In the genomic region with DNA sequence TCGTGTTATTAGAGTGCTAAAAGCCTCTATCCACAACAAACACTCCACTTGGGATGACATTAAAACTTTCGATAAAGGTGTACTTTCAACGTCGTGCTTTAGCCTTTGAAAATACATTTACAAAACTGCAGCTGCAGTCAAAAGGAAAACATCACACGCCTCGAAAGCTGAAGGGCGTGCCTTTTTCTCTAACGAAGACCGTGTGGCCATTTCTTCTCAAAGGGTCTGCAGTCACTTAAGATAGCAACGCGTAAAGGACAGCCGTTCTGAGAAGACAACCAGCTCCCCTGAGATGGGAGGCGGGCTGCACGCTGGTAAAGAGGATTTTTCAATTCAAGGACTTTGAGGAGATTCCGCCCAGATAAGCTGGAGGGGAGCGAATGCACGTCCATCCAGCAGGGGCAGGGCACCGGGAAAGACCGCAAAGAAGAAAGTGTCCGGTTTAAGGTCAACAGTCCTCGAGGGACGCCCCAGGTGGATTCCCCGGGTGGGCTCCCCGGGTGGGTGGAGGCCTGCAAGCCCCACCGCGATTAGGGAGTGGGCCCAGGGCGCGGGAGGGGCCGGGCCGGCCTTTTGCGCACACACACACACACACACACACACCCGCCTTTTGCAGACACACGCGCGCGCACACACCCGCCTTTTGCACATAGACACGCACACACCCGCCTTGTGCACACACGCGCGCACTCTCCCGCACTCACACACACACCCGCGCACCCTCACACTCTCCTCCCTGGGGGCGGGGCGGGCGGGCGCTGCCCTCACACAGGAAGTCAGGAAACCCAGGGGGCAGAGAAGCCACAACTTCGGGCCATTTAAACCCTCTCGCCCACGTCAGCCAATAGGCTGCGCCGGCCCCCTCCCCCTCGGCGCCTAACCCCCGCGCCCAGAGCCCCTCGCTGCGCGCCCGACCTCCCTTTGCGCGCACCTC, we compare ENCODE assay signal across 8 cellular contexts. TPM values are rescaled to one million over a fixed set of nuclear protein-coding genes. Genes with fewer than 3 reads are reported as not detected.
DNase-seq lines count a peak whose midpoint lies in the region; ATAC-seq and TF ChIP-seq lines count a peak whose summit lies in the region.

No MANE protein-coding gene starts in this region.

- H3K4me1 ChIP-seq in naive thymus-derived CD4-positive, alpha-beta T cell (ENCODE audit: control insufficient read depth in 2 of 2, insufficient read depth in 2 of 2, low read length in 2 of 2): peaks cover 10% of the 10 kb centered on the region in 2 donors
- H3K4me1 ChIP-seq in thymus (ENCODE audit: control insufficient read depth, insufficient read depth, low read length): peaks cover 4% of the 10 kb centered on the region

- H3K27me3 Mint-ChIP-seq in naive thymus-derived CD4-positive, alpha-beta T cell: peaks cover 0 to 9% (median 0%) of the 10 kb centered on the region in 5 donors

- H3K27me3 ChIP-seq in naive thymus-derived CD4-positive, alpha-beta T cell (ENCODE audit: control insufficient read depth in 2 of 2, insufficient read depth in 2 of 2, low read length in 2 of 2): no peaks in the 10 kb centered on the region
- H3K27me3 ChIP-seq in thymus (ENCODE audit: control insufficient read depth, insufficient read depth): no peaks in the 10 kb centered on the region

- ATAC-seq in GM19395 (IDR thresholded peaks at IDR 0.05; ENCODE audit: unreplicated experiment) (peak; percentile 35), HG03520 (IDR thresholded peaks at IDR 0.05; ENCODE audit: unreplicated experiment) (peak; percentile 16)
- peak; percentile 62 for ATAC-seq in naive thymus-derived CD4-positive, alpha-beta T cell

- intact Hi-C loops in naive thymus-derived CD4-positive, alpha-beta T cell (cut with micrococcal nuclease): loop anchor here (1.0 to 10.0 kb wide), 18 partner anchors 19 to 1583 kb away; a partner anchor contains a TSS

- POLR2A ChIA-PET in naive thymus-derived CD4-positive, alpha-beta T cell (lab: Charles Lee): interaction anchor here (1.2 kb wide), 1 partner anchor 9 kb away, joined by 4 read pairs; no protein-coding TSS in a partner anchor

- peak overlapping the region; percentile 73 to 95 (median 92) for H3K4me3 Mint-ChIP-seq in naive thymus-derived CD4-positive, alpha-beta T cell

- peaks cover 30 to 59% (median 54%) of the 10 kb centered on the region in 7 donors for H3K4me1 Mint-ChIP-seq in naive thymus-derived CD4-positive, alpha-beta T cell

- H3K4me3 ChIP-seq in naive thymus-derived CD4-positive, alpha-beta T cell (ENCODE audit: low read length): peak overlapping the region; percentile 90
- H3K4me3 ChIP-seq in thymus (ENCODE audit: low read length): peak overlapping the region; percentile 98

- CTCF ChIA-PET in naive thymus-derived CD4-positive, alpha-beta T cell (lab: Charles Lee): no interaction called here

- H3K9me3 Mint-ChIP-seq in naive thymus-derived CD4-positive, alpha-beta T cell: no peaks in the 10 kb centered on the region

- DNase-seq in CD1c-positive myeloid dendritic cell (ENCODE audit: extremely low spot score): peak; percentile 67
- DNase-seq in activated T-helper 9 cell treated with anti-CD3 and anti-CD28 coated beads, Interleukin-2, amount 50 U/mL, for 16 hours (ENCODE audit: low read depth): peak; percentile 39
- peak; percentile 52 for DNase-seq in fibroblast of peridontal ligament (ENCODE audit: extremely low read depth)
- peak in 8 of 9 donors; percentile 25 to 71 (median 51) for DNase-seq in naive thymus-derived CD4-positive, alpha-beta T cell

- WGBS in thymus: under 1% methylated on average over 64 of the region's 64 CpGs

- peak overlapping the region; percentile 62 to 93 (median 86) for H3K27ac Mint-ChIP-seq in naive thymus-derived CD4-positive, alpha-beta T cell

- H3K36me3 Mint-ChIP-seq in naive thymus-derived CD4-positive, alpha-beta T cell: peaks cover 0 to 2% (median 0%) of the 10 kb centered on the region in 5 donors

- H3K9me3 ChIP-seq in naive thymus-derived CD4-positive, alpha-beta T cell (ENCODE audit: control insufficient read depth in 2 of 3, low read length in 3 of 3): no peaks in the 10 kb centered on the region
- H3K9me3 ChIP-seq in thymus (ENCODE audit: control insufficient read depth): no peaks in the 10 kb centered on the region

- peak overlapping the region; percentile 84 for H3K27ac ChIP-seq in naive thymus-derived CD4-positive, alpha-beta T cell (ENCODE audit: low read depth, low read length)
- H3K27ac ChIP-seq in thymus (ENCODE audit: low read depth): peak overlapping the region; percentile 97

- H3K36me3 ChIP-seq in naive thymus-derived CD4-positive, alpha-beta T cell (ENCODE audit: control insufficient read depth in 2 of 3, insufficient read depth in 3 of 3, low read length in 3 of 3): peaks cover 0 to 11% (median 0%) of the 10 kb centered on the region in 3 experiments
- H3K36me3 ChIP-seq in thymus (ENCODE audit: control insufficient read depth, insufficient read depth): no peaks in the 10 kb centered on the region

TF ChIP-seq in PFSK-1, 5 proteins besides CTCF, POLR2A, EP300 and RAD21:
- TF ChIP-seq SIN3A (IDR thresholded peaks at IDR 0.05; ENCODE audit: borderline replicate concordance, insufficient read depth, low read length) (peak; percentile 19; the same call in 1 of the 2 replicates), TAF1 (IDR thresholded peaks at IDR 0.05; ENCODE audit: borderline replicate concordance, insufficient read depth, low read length) (no peak)
TF ChIP-seq in PFSK-1: peak in this region for 1.

RNA-seq across cellular contexts. Expression of a gene that starts 0.8 kb away (rescaled TPM):
- 9.3 TPM for polyA plus RNA-seq in PFSK-1 (2012; ENCODE audit: insufficient read length, low read depth)
- total RNA-seq in naive thymus-derived CD4-positive, alpha-beta T cell: 10 to 100 TPM; 10.6 to 34.6 (median 31.4) TPM
- 10 to 100 TPM; 10.5 to 11.9 TPM for polyA plus RNA-seq in naive thymus-derived CD4-positive, alpha-beta T cell
- polyA plus RNA-seq in thymus: 43.5 TPM

Comparison
In these comparisons a context has a peak if more than half of its experiments do, and no peak if none do; other contexts are left out.
1. Peak in every context shown above with its lines: DNase-seq, ATAC-seq, H3K4me3 ChIP-seq and H3K27ac ChIP-seq.